14 cellular contexts compared by ENCODE assay signal in genomic region chr6:2225422-2226392, GRCh38. TPM values are rescaled to one million over a fixed set of nuclear protein-coding genes. Genes with fewer than 3 reads are reported as not detected.
DNase-seq lines count a peak whose midpoint lies in the region; ATAC-seq and TF ChIP-seq lines count a peak whose summit lies in the region.
"Had no signal": no experiment of that assay in that cellular context is flagged by ENCODE, and none has a peak within 500 bp of the region (broad histone marks: within the 10 kb centered on the region; RNA-seq: fewer than 3 reads in every experiment).

No MANE protein-coding gene starts in this region.

- no peak overlapping the region for H3K4me3 ChIP-seq in mammary epithelial cell (replicated peaks in 1 of 3; ENCODE audit: insufficient read depth in 1 of 3, low read depth in 2 of 3, low read length in 3 of 3)
- no peak overlapping the region for H3K4me3 ChIP-seq in hepatocyte
- H3K4me3 ChIP-seq: SJSA1, tibial artery had no signal

- H3K4me1 Mint-ChIP-seq in MCF 10A (ENCODE audit: insufficient read depth, unreplicated experiment), result peaks cover 31% of the 10 kb centered on the region
- peaks cover 46% of the 10 kb centered on the region for H3K4me1 Mint-ChIP-seq in WTC11

- H3K79me2 ChIP-seq in mammary epithelial cell (ENCODE audit: insufficient read depth, low read length), result peaks cover 69% of the 10 kb centered on the region
- H3K79me2 ChIP-seq in hepatocyte, result peaks cover 24% of the 10 kb centered on the region

- H3K36me3 ChIP-seq in mammary epithelial cell (ENCODE audit: insufficient read depth, low read length), result no peaks in the 10 kb centered on the region
- H3K36me3 ChIP-seq in hepatocyte (replicated peaks; ENCODE audit: insufficient read depth, low read depth), result no peaks in the 10 kb centered on the region
- H3K36me3 ChIP-seq: SJSA1, tibial artery had no signal

- H3K27ac ChIP-seq in mammary epithelial cell (ENCODE audit: insufficient read depth, low read depth, low read length) (no peak overlapping the region), hepatocyte (peak overlapping the region; percentile 71)
- H3K27ac ChIP-seq: parathyroid adenoma, SJSA1, tibial artery had no signal

- H3K4me1 ChIP-seq in mammary epithelial cell (ENCODE audit: insufficient read depth, low read length), result peaks cover 23% of the 10 kb centered on the region
- H3K4me1 ChIP-seq in hepatocyte (ENCODE audit: insufficient read depth), result peaks cover 24% of the 10 kb centered on the region
- H3K4me1 ChIP-seq: parathyroid adenoma had no signal

- H3K27me3 ChIP-seq in mammary epithelial cell (ENCODE audit: insufficient read depth, low read length) (no peaks in the 10 kb centered on the region), hepatocyte (no peaks in the 10 kb centered on the region)
- H3K27me3 ChIP-seq: SJSA1, tibial artery had no signal

- CTCF ChIA-PET in MCF 10A (lab: Yijun Ruan, JAX), result no interaction called here
- CTCF ChIA-PET in mammary epithelial cell (lab: Charles Lee; ENCODE audit: low non-redundant PET), result no interaction called here
- CTCF ChIA-PET in WTC11 (lab: Charles Lee), result interaction anchor here (0.6 to 1.4 kb wide), 3 partner anchors 17 to 177 kb away, joined by 3 to 5 read pairs (median 3); no protein-coding TSS in a partner anchor

- WGBS in mammary epithelial cell (ENCODE audit: low coverage, missing lambda C conversion rate), result 73% methylated on average over 5 of the region's 6 CpGs
- 69% methylated on average over 6 of the region's 6 CpGs for WGBS in hepatocyte (ENCODE audit: low lambda C conversion rate, missing lambda C conversion rate)

- in situ Hi-C loops in mammary epithelial cell (cut with MboI; ENCODE audit: low sequenced_read_pairs in 2 of 2), result no loop called here

- H2AFZ ChIP-seq in mammary epithelial cell (ENCODE audit: low read depth, low read length) (no peak overlapping the region), hepatocyte (no peak overlapping the region)
- H2AFZ ChIP-seq: parathyroid adenoma had no signal

- no peaks in the 10 kb centered on the region for H4K20me1 ChIP-seq in mammary epithelial cell (ENCODE audit: insufficient read depth, low read length)
- no peaks in the 10 kb centered on the region for H4K20me1 ChIP-seq in hepatocyte (ENCODE audit: insufficient read depth, poor library complexity, severe bottlenecking)

- no peak for TF ChIP-seq CTCF in MCF 10A (IDR thresholded peaks at IDR 0.05; ENCODE audit: unreplicated experiment)
- no peak for TF ChIP-seq CTCF in mammary epithelial cell (conservative IDR thresholded peaks at IDR 0.05 in 1 of 2, IDR thresholded peaks at IDR 0.05 in 1 of 2; ENCODE audit: extremely low read depth in 1 of 2, insufficient read depth in 1 of 2, low read depth in 1 of 2, low read length in 2 of 2)
- no peak for TF ChIP-seq CTCF in WTC11 (IDR thresholded peaks at IDR 0.05)
- no peak for TF ChIP-seq CTCF in hepatocyte (IDR thresholded peaks at IDR 0.05; ENCODE audit: poor library complexity)

- ATAC-seq in WTC11, result no peak
- ATAC-seq in GM19328 (IDR thresholded peaks at IDR 0.05; ENCODE audit: unreplicated experiment), result no peak
- ATAC-seq in GM19324 (IDR thresholded peaks at IDR 0.05; ENCODE audit: low FRiP score, unreplicated experiment), result no peak

- no peaks in the 10 kb centered on the region for H3K36me3 Mint-ChIP-seq in MCF 10A (ENCODE audit: insufficient read depth, unreplicated experiment)
- no peaks in the 10 kb centered on the region for H3K36me3 Mint-ChIP-seq in WTC11
- H3K36me3 Mint-ChIP-seq: activated naive CD4-positive, alpha-beta T cell treated with anti-CD3 and anti-CD28 coated beads, Interleukin-2, amount 10 ng/mL, durations not matched to agents 7 days and 5 days had no signal

- H3K9me3 ChIP-seq in mammary epithelial cell (replicated peaks; ENCODE audit: insufficient read depth, low read length), result no peaks in the 10 kb centered on the region
- H3K9me3 ChIP-seq in hepatocyte (ENCODE audit: low read depth), result no peaks in the 10 kb centered on the region
- H3K9me3 ChIP-seq: SJSA1, tibial artery had no signal

- BruUV-seq in MCF 10A (replicated peaks; lab: Mats Ljungman, UMichigan) (no TSS peak), mammary epithelial cell (replicated peaks; lab: Mats Ljungman, UMichigan) (no TSS peak)

- H3K4me2 ChIP-seq in mammary epithelial cell (ENCODE audit: insufficient read depth, low read depth, low read length), result no peak overlapping the region
- peak overlapping the region; percentile 57 for H3K4me2 ChIP-seq in hepatocyte

- intact Hi-C loops in MCF 10A (cut with micrococcal nuclease), result no loop called here
- intact Hi-C loops in mammary epithelial cell (cut with micrococcal nuclease), result no loop called here

- H3K27me3 Mint-ChIP-seq in MCF 10A (ENCODE audit: insufficient read depth, unreplicated experiment), result no peaks in the 10 kb centered on the region
- H3K27me3 Mint-ChIP-seq in WTC11 (ENCODE audit: low read depth), result no peaks in the 10 kb centered on the region
- H3K27me3 Mint-ChIP-seq: activated naive CD4-positive, alpha-beta T cell treated with anti-CD3 and anti-CD28 coated beads, Interleukin-2, amount 10 ng/mL, durations not matched to agents 7 days and 5 days; central memory CD8-positive, alpha-beta T cell had no signal

- POLR2A ChIA-PET in MCF 10A (lab: Yijun Ruan, JAX), result interaction anchor here (0.7 to 2.4 kb wide), 6 partner anchors 12 to 614 kb away, joined by 3 to 14 read pairs (median 4); no protein-coding TSS in a partner anchor
- POLR2A ChIA-PET in WTC11 (lab: Charles Lee), result no interaction called here

- dilution Hi-C loops in mammary epithelial cell (cut with HindIII; ENCODE audit: low sequenced_read_pairs), result no loop called here

- H3K27ac Mint-ChIP-seq in MCF 10A (ENCODE audit: low read depth, unreplicated experiment) (no peak overlapping the region), WTC11 (peak overlapping the region; percentile 76; the same call in 1 of the 2 replicates)
- H3K27ac Mint-ChIP-seq: activated naive CD4-positive, alpha-beta T cell treated with anti-CD3 and anti-CD28 coated beads, Interleukin-2, amount 10 ng/mL, durations not matched to agents 7 days and 5 days had no signal

- H3K9me3 Mint-ChIP-seq in MCF 10A (ENCODE audit: unreplicated experiment), result no peaks in the 10 kb centered on the region
- no peaks in the 10 kb centered on the region for H3K9me3 Mint-ChIP-seq in WTC11
- H3K9me3 Mint-ChIP-seq: activated naive CD4-positive, alpha-beta T cell treated with anti-CD3 and anti-CD28 coated beads, Interleukin-2, amount 10 ng/mL, durations not matched to agents 7 days and 5 days; central memory CD8-positive, alpha-beta T cell had no signal

- peak; percentile 41 for DNase-seq in MCF 10A (ENCODE audit: unreplicated experiment)
- DNase-seq in mammary epithelial cell, result no peak
- DNase-seq in WTC11 (ENCODE audit: low spot score), result no peak
- peak; percentile 28 for DNase-seq in hepatocyte (ENCODE audit: low spot score)
- DNase-seq in NCI-H1417 treated with DMSO at 0.1 percent for 48 hours (lab: John Stamatoyannopoulos, UW), result no peak
- DNase-seq in effector CD4-positive, alpha-beta T cell, result no peak
- DNase-seq: activated naive CD4-positive, alpha-beta T cell treated with anti-CD3 and anti-CD28 coated beads, Interleukin-2, amount 10 ng/mL, durations not matched to agents 7 days and 5 days; NCI-H187; tibial artery had no signal

- no peak overlapping the region for H3K9ac ChIP-seq in mammary epithelial cell (ENCODE audit: insufficient read depth, low read length)
- H3K9ac ChIP-seq: parathyroid adenoma had no signal

- H3K4me3 Mint-ChIP-seq in MCF 10A (ENCODE audit: unreplicated experiment), result no peak overlapping the region
- H3K4me3 Mint-ChIP-seq in WTC11, result no peak overlapping the region
- H3K4me3 Mint-ChIP-seq: activated naive CD4-positive, alpha-beta T cell treated with anti-CD3 and anti-CD28 coated beads, Interleukin-2, amount 10 ng/mL, durations not matched to agents 7 days and 5 days; central memory CD8-positive, alpha-beta T cell had no signal

- no peaks in the 10 kb centered on the region for H3K9me2 ChIP-seq in hepatocyte (replicated peaks; ENCODE audit: insufficient read depth)

TF ChIP-seq in WTC11, 78 proteins besides CTCF, POLR2A, EP300 and RAD21:
- TF ChIP-seq GABPB1 (CRISPR knock-in tag; IDR thresholded peaks at IDR 0.05) (peak; percentile 61; the same call in 1 of the 2 replicates), ARID4B (CRISPR knock-in tag; IDR thresholded peaks at IDR 0.05; ENCODE audit: borderline replicate concordance) (no peak), NR1H2 (CRISPR knock-in tag; IDR thresholded peaks at IDR 0.05) (no peak), NR3C1 (CRISPR knock-in tag; conservative IDR thresholded peaks at IDR 0.05; ENCODE audit: low read depth) (no peak), ZNF232 (CRISPR knock-in tag; IDR thresholded peaks at IDR 0.05) (no peak)

RNA-seq across cellular contexts. Expression of gene GMDS, which starts 19.7 kb away (rescaled TPM):
- total RNA-seq in MCF 10A (2022) (19.7 and 24.9 TPM in 2 replicates), mammary epithelial cell (10 to 100 TPM; 11.5 to 34.1 TPM), WTC11 (2021) (35.0 to 41.2 TPM (median 38.8 TPM) in 3 replicates), hepatocyte (20.7 and 22.6 TPM in 2 replicates)
- polyA plus RNA-seq in mammary epithelial cell (19.0 TPM), hepatocyte (29.6 and 32.6 TPM in 2 replicates)
- 25.1 TPM for polyA minus RNA-seq in mammary epithelial cell

Comparison
In these comparisons a context has a peak if more than half of its experiments do, and no peak if none do; other contexts are left out.
1. DNase-seq: peak in MCF 10A (single experiment) and hepatocyte (single experiment); none in mammary epithelial cell (single experiment), WTC11 (single experiment), NCI-H1417 treated with DMSO at 0.1 percent for 48 hours (single experiment) and effector CD4-positive, alpha-beta T cell (single experiment).